8 cellular contexts compared by ENCODE assay signal in genomic region chr1:32741067-32741416, GRCh38. TPM values are rescaled to one million over a fixed set of nuclear protein-coding genes. Genes with fewer than 3 reads are reported as not detected.
DNase-seq lines count a peak whose midpoint lies in the region; ATAC-seq and TF ChIP-seq lines count a peak whose summit lies in the region.

No MANE protein-coding gene starts in this region.

- peak overlapping the region; percentile 84 for H3K4me3 Mint-ChIP-seq in WTC11

- no peaks in the 10 kb centered on the region for H3K9me3 Mint-ChIP-seq in WTC11

- H3K27ac ChIP-seq in cardiac muscle cell = no peak overlapping the region

- peaks cover 43% of the 10 kb centered on the region for H3K4me1 Mint-ChIP-seq in WTC11

- peaks cover 32% of the 10 kb centered on the region for H3K27me3 ChIP-seq in cardiac muscle cell

- H3K36me3 Mint-ChIP-seq in WTC11 = 0 out of 2 replicates have a peak, but pooled peaks cover 3% of the 10 kb centered on the region

- POLR2A ChIA-PET in WTC11 (lab: Charles Lee) = no interaction called here

- no peaks in the 10 kb centered on the region for H3K4me1 ChIP-seq in cardiac muscle cell (ENCODE audit: low read depth)

- DNase-seq in GM12864 (ENCODE audit: low read depth) = no peak
- peak; percentile 26 for DNase-seq in WTC11 (ENCODE audit: low spot score)
- DNase-seq in cardiac muscle cell (ENCODE audit: low read depth in 1 of 2, low spot score in 1 of 2) = no peak
- no peak for DNase-seq in retinal pigment epithelial cell (ENCODE audit: low read depth)
- no peak for DNase-seq in HuH-7 (ENCODE audit: low spot score)
- DNase-seq in COLO829 (ENCODE audit: low spot score) = no peak

- no peak for TF ChIP-seq CTCF in GM12864 (IDR thresholded peaks at IDR 0.05; ENCODE audit: low read depth, low read length, missing control alignments)
- no peak for TF ChIP-seq CTCF in WTC11 (IDR thresholded peaks at IDR 0.05)
- TF ChIP-seq CTCF in cardiac muscle cell (IDR thresholded peaks at IDR 0.05; ENCODE audit: low read depth, low read length) = no peak
- no peak for TF ChIP-seq CTCF in retinal pigment epithelial cell (conservative IDR thresholded peaks at IDR 0.05; ENCODE audit: low read depth, low read length)

- no peak for ATAC-seq in WTC11
- no peak for ATAC-seq in GM21447 (IDR thresholded peaks at IDR 0.05; ENCODE audit: unreplicated experiment)
- no peak for ATAC-seq in GM19324 (IDR thresholded peaks at IDR 0.05; ENCODE audit: low FRiP score, unreplicated experiment)

- no peak overlapping the region for H3K27ac Mint-ChIP-seq in WTC11

- no peaks in the 10 kb centered on the region for H3K36me3 ChIP-seq in cardiac muscle cell

- H3K27me3 Mint-ChIP-seq in WTC11 (ENCODE audit: low read depth) = peaks cover 17% of the 10 kb centered on the region

- CTCF ChIA-PET in WTC11 (lab: Charles Lee) = no interaction called here

- H3K4me3 ChIP-seq in GM12864 (ENCODE audit: low read depth, low read length) (peak overlapping the region; percentile 44; the same call in 1 of the 2 replicates), cardiac muscle cell (peak overlapping the region; percentile 38), retinal pigment epithelial cell (ENCODE audit: low read length) (peak overlapping the region; percentile 56)

- H3K9me3 ChIP-seq in cardiac muscle cell (ENCODE audit: low read depth) = no peaks in the 10 kb centered on the region

TF ChIP-seq in WTC11, 78 proteins besides CTCF, POLR2A, EP300 and RAD21:
- no peak for TF ChIP-seq MYBL2 (CRISPR knock-in tag; IDR thresholded peaks at IDR 0.05)
- no peak for TF ChIP-seq NFYB (CRISPR knock-in tag; conservative IDR thresholded peaks at IDR 0.05; ENCODE audit: low read depth)
- no peak for TF ChIP-seq IRF2 (CRISPR knock-in tag; IDR thresholded peaks at IDR 0.05; ENCODE audit: borderline replicate concordance, low read depth)

RNA-seq across cellular contexts. Expression of gene SYNC, which starts 38.5 kb away (rescaled TPM):
- 0.09 to 0.21 TPM (median 0.11 TPM) in 3 replicates for total RNA-seq in WTC11 (2021)
- total RNA-seq in cardiac muscle cell = 2.5 and 4.5 TPM in 2 replicates
- 1.2 and 1.6 TPM in 2 replicates for polyA plus RNA-seq in cardiac muscle cell
